ENCODE assay signal across 15 cellular contexts in the genomic region with DNA sequence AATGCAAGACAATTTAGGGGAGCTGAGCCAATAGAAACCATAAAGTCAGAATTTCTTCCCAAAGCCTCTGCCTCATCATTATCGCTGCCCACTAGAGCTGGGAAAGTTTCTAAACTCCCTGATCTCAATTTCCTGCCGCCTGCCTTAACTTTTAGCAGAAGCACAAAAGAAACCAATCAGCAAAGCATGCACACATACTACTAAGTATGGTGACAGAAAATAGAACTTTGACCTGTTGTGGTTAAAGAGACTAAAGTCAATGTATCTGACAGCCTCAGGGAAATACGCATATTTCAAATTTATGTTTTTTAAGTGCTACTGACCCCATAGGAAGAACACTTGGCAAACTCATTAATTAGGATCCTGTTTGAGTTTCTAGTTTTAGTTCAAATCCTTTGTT. TPM values are rescaled to one million over a fixed set of nuclear protein-coding genes. Genes with fewer than 3 reads are reported as not detected.
DNase-seq lines count a peak whose midpoint lies in the region; ATAC-seq lines count a peak whose summit lies in the region.
"Had no signal": no experiment of that assay in that cellular context is flagged by ENCODE, and none has a peak within 500 bp of the region (broad histone marks: within the 10 kb centered on the region; RNA-seq: fewer than 3 reads in every experiment).

No MANE protein-coding gene starts in this region.

- no peak for DNase-seq in activated CD4-positive, alpha-beta T cell treated with anti-CD3 and anti-CD28 coated beads, Interleukin-2, amount 10 ng/mL, durations not matched to agents 7 days and 5 days
- no peak for DNase-seq in activated CD4-positive, alpha-beta T cell treated with anti-CD3 and anti-CD28 coated beads for 1 hour
- no peak for DNase-seq in naive thymus-derived CD8-positive, alpha-beta T cell
- no peak for DNase-seq in activated CD4-positive, alpha-beta memory T cell treated with anti-CD3 and anti-CD28 coated beads for 36 hours
- DNase-seq: activated B cell treated with CpG ODN at 0.5 μM for 24 hours; activated T-cell treated with anti-CD3 and anti-CD28 coated beads for 4 hours; caudate nucleus; NCI-H1105; NCI-H2227 treated with DMSO at 0.1 percent for 48 hours; pancreas; stimulated activated naive CD4-positive, alpha-beta T cell treated with Interleukin-2 at 50 U/mL for 16 hours had no signal

- intact Hi-C loops in activated CD4-positive, alpha-beta memory T cell treated with anti-CD3 and anti-CD28 coated beads for 36 hours (cut with micrococcal nuclease) = no loop called here

- H3K36me3 Mint-ChIP-seq in activated CD4-positive, alpha-beta T cell treated with anti-CD3 and anti-CD28 coated beads, Interleukin-2, amount 10 ng/mL, durations not matched to agents 7 days and 5 days (ENCODE audit: low read depth) = peaks cover 30% of the 10 kb centered on the region
- H3K36me3 Mint-ChIP-seq in naive thymus-derived CD8-positive, alpha-beta T cell = peaks cover 0 to 8% (median 0%) of the 10 kb centered on the region in 3 donors
- H3K36me3 Mint-ChIP-seq in activated CD4-positive, alpha-beta memory T cell treated with anti-CD3 and anti-CD28 coated beads for 36 hours = peaks cover 1% of the 10 kb centered on the region

- ATAC-seq in GM21529 (IDR thresholded peaks at IDR 0.05; ENCODE audit: unreplicated experiment) (peak; percentile 55), HG03521 (IDR thresholded peaks at IDR 0.05; ENCODE audit: unreplicated experiment) (peak; percentile 42), HG03442 (IDR thresholded peaks at IDR 0.05; ENCODE audit: unreplicated experiment) (no peak), HG03175 (IDR thresholded peaks at IDR 0.05; ENCODE audit: unreplicated experiment) (no peak)
- no peak for ATAC-seq in naive thymus-derived CD8-positive, alpha-beta T cell
- ATAC-seq: pancreas had no signal

- no peaks in the 10 kb centered on the region for H3K9me3 Mint-ChIP-seq in activated CD4-positive, alpha-beta T cell treated with anti-CD3 and anti-CD28 coated beads, Interleukin-2, amount 10 ng/mL, durations not matched to agents 7 days and 5 days
- no peaks in the 10 kb centered on the region for H3K9me3 Mint-ChIP-seq in naive thymus-derived CD8-positive, alpha-beta T cell
- no peaks in the 10 kb centered on the region for H3K9me3 Mint-ChIP-seq in activated CD4-positive, alpha-beta memory T cell treated with anti-CD3 and anti-CD28 coated beads for 36 hours
- H3K9me3 Mint-ChIP-seq: activated B cell treated with CpG ODN at 0.5 μM for 24 hours had no signal

- POLR2A ChIA-PET in activated CD4-positive, alpha-beta T cell treated with anti-CD3 and anti-CD28 coated beads, Interleukin-2, amount 10 ng/mL, durations not matched to agents 7 days and 5 days (lab: Charles Lee) = interaction anchor here (0.7 kb wide), 1 partner anchor 650 kb away, joined by 4 read pairs; no protein-coding TSS in a partner anchor
- POLR2A ChIA-PET in naive thymus-derived CD8-positive, alpha-beta T cell (lab: Charles Lee) = no interaction called here
- POLR2A ChIA-PET in activated CD4-positive, alpha-beta memory T cell treated with anti-CD3 and anti-CD28 coated beads for 36 hours (lab: Charles Lee) = interaction anchor here (0.8 kb wide), 1 partner anchor 11 kb away, joined by 3 read pairs; no protein-coding TSS in a partner anchor

- CTCF ChIA-PET in activated CD4-positive, alpha-beta T cell treated with anti-CD3 and anti-CD28 coated beads, Interleukin-2, amount 10 ng/mL, durations not matched to agents 7 days and 5 days (lab: Charles Lee) = no interaction called here
- CTCF ChIA-PET in activated CD4-positive, alpha-beta memory T cell treated with anti-CD3 and anti-CD28 coated beads for 36 hours (lab: Charles Lee) = interaction anchor here (1.5 kb wide), 1 partner anchor 742 kb away, joined by 3 read pairs; no protein-coding TSS in a partner anchor

- H3K27me3 Mint-ChIP-seq in activated CD4-positive, alpha-beta T cell treated with anti-CD3 and anti-CD28 coated beads, Interleukin-2, amount 10 ng/mL, durations not matched to agents 7 days and 5 days = no peaks in the 10 kb centered on the region
- no peaks in the 10 kb centered on the region for H3K27me3 Mint-ChIP-seq in naive thymus-derived CD8-positive, alpha-beta T cell
- no peaks in the 10 kb centered on the region for H3K27me3 Mint-ChIP-seq in activated CD4-positive, alpha-beta memory T cell treated with anti-CD3 and anti-CD28 coated beads for 36 hours
- H3K27me3 Mint-ChIP-seq: activated B cell treated with CpG ODN at 0.5 μM for 24 hours had no signal

- H3K4me3 Mint-ChIP-seq in activated CD4-positive, alpha-beta T cell treated with anti-CD3 and anti-CD28 coated beads, Interleukin-2, amount 10 ng/mL, durations not matched to agents 7 days and 5 days = no peak overlapping the region
- H3K4me3 Mint-ChIP-seq in naive thymus-derived CD8-positive, alpha-beta T cell = peak overlapping the region in 6 of 10 donors; percentile 4 to 58 (median 15)
- no peak overlapping the region for H3K4me3 Mint-ChIP-seq in activated CD4-positive, alpha-beta memory T cell treated with anti-CD3 and anti-CD28 coated beads for 36 hours
- H3K4me3 Mint-ChIP-seq: activated B cell treated with CpG ODN at 0.5 μM for 24 hours had no signal

- H3K27ac Mint-ChIP-seq in activated CD4-positive, alpha-beta T cell treated with anti-CD3 and anti-CD28 coated beads, Interleukin-2, amount 10 ng/mL, durations not matched to agents 7 days and 5 days = peak overlapping the region; percentile 36
- H3K27ac Mint-ChIP-seq in naive thymus-derived CD8-positive, alpha-beta T cell = peak overlapping the region in 5 of 10 donors; percentile 10 to 78 (median 59)
- no peak overlapping the region for H3K27ac Mint-ChIP-seq in activated CD4-positive, alpha-beta memory T cell treated with anti-CD3 and anti-CD28 coated beads for 36 hours
- H3K27ac Mint-ChIP-seq: activated B cell treated with CpG ODN at 0.5 μM for 24 hours had no signal

- H3K4me1 Mint-ChIP-seq in activated CD4-positive, alpha-beta T cell treated with anti-CD3 and anti-CD28 coated beads, Interleukin-2, amount 10 ng/mL, durations not matched to agents 7 days and 5 days = peaks cover 65% of the 10 kb centered on the region
- H3K4me1 Mint-ChIP-seq in naive thymus-derived CD8-positive, alpha-beta T cell = peaks cover 35 to 82% (median 69%) of the 10 kb centered on the region in 4 donors
- H3K4me1 Mint-ChIP-seq in activated CD4-positive, alpha-beta memory T cell treated with anti-CD3 and anti-CD28 coated beads for 36 hours (ENCODE audit: low read depth) = peaks cover 64% of the 10 kb centered on the region

RNA-seq across cellular contexts. Expression of gene STK26, which starts 10.1 kb away (rescaled TPM):
- 10 to 100 TPM; 46.2 to 59.9 TPM for total RNA-seq in activated CD4-positive, alpha-beta T cell treated with anti-CD3 and anti-CD28 coated beads, Interleukin-2, amount 10 ng/mL, durations not matched to agents 7 days and 5 days
- total RNA-seq in naive thymus-derived CD8-positive, alpha-beta T cell = 10 to 100 TPM; 55.9 to 57.6 TPM
- polyA plus RNA-seq in naive thymus-derived CD8-positive, alpha-beta T cell = 10 to 100 TPM; 45.1 to 54.0 (median 50.6) TPM
- total RNA-seq in activated CD4-positive, alpha-beta memory T cell treated with anti-CD3 and anti-CD28 coated beads for 36 hours = 10 to 100 TPM; 60.9 to 64.0 TPM

Comparison
In these comparisons a context has a peak if more than half of its experiments do, and no peak if none do; other contexts are left out.
1. H3K4me3 Mint-ChIP-seq: peak in naive thymus-derived CD8-positive, alpha-beta T cell (6 of 10); none in activated CD4-positive, alpha-beta T cell treated with anti-CD3 and anti-CD28 coated beads, Interleukin-2, amount 10 ng/mL, durations not matched to agents 7 days and 5 days (single experiment) and activated CD4-positive, alpha-beta memory T cell treated with anti-CD3 and anti-CD28 coated beads for 36 hours (single experiment).
2. ATAC-seq: peak in GM21529 (single experiment) and HG03521 (single experiment); none in naive thymus-derived CD8-positive, alpha-beta T cell (0 of 2), HG03442 (single experiment) and HG03175 (single experiment).